Comparison of ENCODE assay signal across 8 cellular contexts in the genomic region with DNA sequence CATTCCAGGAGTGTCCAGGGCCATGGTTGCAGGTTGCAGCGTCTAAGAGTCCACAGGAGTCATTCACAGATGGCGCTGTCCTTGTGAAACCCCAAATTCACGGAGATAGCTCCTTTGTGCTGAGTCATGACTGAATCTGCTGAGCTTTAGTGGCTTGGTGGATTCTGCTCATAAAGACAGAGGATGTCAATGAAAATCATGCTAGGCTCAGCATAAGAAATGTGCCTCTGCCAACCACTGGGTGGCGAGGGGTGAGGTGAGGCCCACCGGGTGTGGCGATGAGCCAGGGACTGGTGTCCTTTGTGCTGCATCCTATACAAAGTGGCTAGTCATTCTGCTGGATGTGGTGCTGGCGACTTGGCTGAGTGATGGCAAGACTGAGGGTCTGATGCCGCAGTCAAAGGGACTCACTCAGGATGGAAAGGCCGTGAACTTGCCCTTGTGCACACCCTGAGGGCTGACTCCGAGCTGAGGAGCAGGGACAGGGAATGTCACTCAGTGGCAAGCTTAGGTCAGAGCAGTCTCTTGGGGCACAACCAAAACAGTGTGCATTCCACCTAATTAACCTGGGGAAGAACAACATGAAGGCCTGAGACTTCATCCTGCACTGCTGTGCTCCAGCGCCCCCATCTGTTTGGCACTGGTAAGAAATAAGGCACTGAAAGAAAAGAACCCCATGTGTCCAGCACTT.
DNase-seq lines count a peak whose midpoint lies in the region; ATAC-seq and TF ChIP-seq lines count a peak whose summit lies in the region.

No MANE protein-coding gene starts in this region.

- CTCF ChIA-PET in CD4-positive, alpha-beta T cell (lab: Charles Lee), result no interaction called here

- no peak overlapping the region for H4K91ac ChIP-seq in H9 (ENCODE audit: insufficient read length, low read depth, low read length)

- no peaks in the 10 kb centered on the region for H3K9me3 ChIP-seq in H9 (ENCODE audit: control insufficient read depth, low read depth, low read length)
- no peaks in the 10 kb centered on the region for H3K9me3 ChIP-seq in CD4-positive, alpha-beta T cell (ENCODE audit: control insufficient read depth, low read length)

- ATAC-seq in stimulated activated effector memory CD8-positive, alpha-beta T cell treated with anti-CD3 and anti-CD28 coated beads, Interleukin-12 subunit alpha, Interleukin-12 subunit beta, amount 100 ng/mL, for 72 hours, result peak; percentile 70
- no peak for ATAC-seq in CD4-positive, alpha-beta T cell (ENCODE audit: poor library complexity)
- no peak for ATAC-seq in HG03097 (IDR thresholded peaks at IDR 0.05; ENCODE audit: low FRiP score, unreplicated experiment)

- no peak overlapping the region for H2BK20ac ChIP-seq in H9 (ENCODE audit: low read depth, low read length, poor library complexity, severe bottlenecking)

- H3K4me3 Mint-ChIP-seq in H9, result no peak overlapping the region
- H3K4me3 Mint-ChIP-seq in stimulated activated effector memory CD8-positive, alpha-beta T cell treated with anti-CD3 and anti-CD28 coated beads, Interleukin-12 subunit alpha, Interleukin-12 subunit beta, amount 100 ng/mL, for 72 hours, result no peak overlapping the region
- H3K4me3 Mint-ChIP-seq in CD4-positive, alpha-beta T cell, result no peak overlapping the region

- no peak overlapping the region for H2AK5ac ChIP-seq in H9 (ENCODE audit: insufficient read length, low read length)

- H3K4me1 Mint-ChIP-seq in H9, result peaks cover 27 to 30% of the 10 kb centered on the region in 2 experiments
- peaks cover 27% of the 10 kb centered on the region for H3K4me1 Mint-ChIP-seq in stimulated activated effector memory CD8-positive, alpha-beta T cell treated with anti-CD3 and anti-CD28 coated beads, Interleukin-12 subunit alpha, Interleukin-12 subunit beta, amount 100 ng/mL, for 72 hours
- H3K4me1 Mint-ChIP-seq in CD4-positive, alpha-beta T cell (ENCODE audit: low read depth), result peaks cover 4% of the 10 kb centered on the region

- intact Hi-C loops in CD4-positive, alpha-beta T cell (cut with DNase I, micrococcal nuclease), result no loop called here

- H3K79me1 ChIP-seq in H9 (ENCODE audit: insufficient read depth, low read depth, low read length, poor library complexity, severe bottlenecking), result no peaks in the 10 kb centered on the region

- no peaks in the 10 kb centered on the region for H4K20me1 ChIP-seq in H9 (ENCODE audit: control insufficient read depth, insufficient read depth, insufficient read length)

- no peak overlapping the region for H3K14ac ChIP-seq in H9 (ENCODE audit: insufficient read depth, low read length)

- peak; percentile 83 for TF ChIP-seq CTCF in H9 (conservative IDR thresholded peaks at IDR 0.05)
- no peak for TF ChIP-seq CTCF in CD4-positive, alpha-beta T cell (IDR thresholded peaks at IDR 0.05)

- in situ Hi-C loops in Caki2 (cut with HindIII; ENCODE audit: low pct_unique_long_range_greater_than_20kb, low sequenced_read_pairs), result no loop called here

- peak; percentile 66 for DNase-seq in Caki2 (ENCODE audit: low read depth)
- peak; percentile 77 for DNase-seq in H9
- DNase-seq in RKO (ENCODE audit: low spot score), result peak; percentile 19
- DNase-seq in fibroblast of peridontal ligament (ENCODE audit: extremely low read depth), result peak; percentile 38
- DNase-seq in stimulated activated effector memory CD8-positive, alpha-beta T cell treated with anti-CD3 and anti-CD28 coated beads, Interleukin-12 subunit alpha, Interleukin-12 subunit beta, amount 100 ng/mL, for 72 hours (ENCODE audit: low spot score in 2 of 2), result peak in 1 of 2 donors; percentile 62
- DNase-seq in CD4-positive, alpha-beta T cell, result no peak
- DNase-seq in NCI-H1105 (lab: John Stamatoyannopoulos, UW), result no peak

- H4K8ac ChIP-seq in H9 (replicated peaks; ENCODE audit: insufficient read length, low read depth, low read length), result no peak overlapping the region

- H3K36me3 Mint-ChIP-seq in H9 (ENCODE audit: insufficient read depth in 1 of 3, low read depth in 3 of 3), result peaks cover 8 to 16% (median 16%) of the 10 kb centered on the region in 3 experiments
- peaks cover 21% of the 10 kb centered on the region for H3K36me3 Mint-ChIP-seq in stimulated activated effector memory CD8-positive, alpha-beta T cell treated with anti-CD3 and anti-CD28 coated beads, Interleukin-12 subunit alpha, Interleukin-12 subunit beta, amount 100 ng/mL, for 72 hours
- H3K36me3 Mint-ChIP-seq in CD4-positive, alpha-beta T cell (ENCODE audit: low read depth), result peaks cover 41% of the 10 kb centered on the region

- no peaks in the 10 kb centered on the region for H3K27me3 Mint-ChIP-seq in H9 (ENCODE audit: low read depth)
- no peaks in the 10 kb centered on the region for H3K27me3 Mint-ChIP-seq in CD4-positive, alpha-beta T cell

- WGBS in H9 (ENCODE audit: extremely low coverage, insufficient read length, low lambda C conversion rate), result no CpG with 5 or more reads among the region's 11 CpGs

- H3K56ac ChIP-seq in H9 (ENCODE audit: insufficient read length, low read depth, low read length), result no peak overlapping the region

- H2AFZ ChIP-seq in H9 (ENCODE audit: low read length), result no peak overlapping the region

- peaks cover 12 to 16% of the 10 kb centered on the region in 2 experiments; a peak in 4 of 5 replicates for H3K9me3 Mint-ChIP-seq in H9
- no peaks in the 10 kb centered on the region for H3K9me3 Mint-ChIP-seq in stimulated activated effector memory CD8-positive, alpha-beta T cell treated with anti-CD3 and anti-CD28 coated beads, Interleukin-12 subunit alpha, Interleukin-12 subunit beta, amount 100 ng/mL, for 72 hours
- H3K9me3 Mint-ChIP-seq in CD4-positive, alpha-beta T cell, result no peaks in the 10 kb centered on the region

- H2BK5ac ChIP-seq in H9 (ENCODE audit: insufficient read length, low read length), result no peak overlapping the region

- no peaks in the 10 kb centered on the region for H3K27me3 ChIP-seq in H9 (ENCODE audit: insufficient read depth, low read length)
- H3K27me3 ChIP-seq in CD4-positive, alpha-beta T cell (ENCODE audit: control insufficient read depth, insufficient read depth, low read length), result no peaks in the 10 kb centered on the region

- H3T11ph ChIP-seq in H9 (ENCODE audit: low read length), result no peak overlapping the region

- H3K18ac ChIP-seq in H9 (ENCODE audit: insufficient read length, low read depth, low read length), result no peak overlapping the region

- no peak overlapping the region for H2BK15ac ChIP-seq in H9 (ENCODE audit: low read depth, low read length)

- peaks cover 7% of the 10 kb centered on the region; the same call in 1 of the 2 replicates for H3K4me1 ChIP-seq in H9 (ENCODE audit: insufficient read depth, low read length)

- H3K9ac ChIP-seq in H9 (ENCODE audit: extremely low read depth, insufficient read length, low read length), result no peak overlapping the region

- H3K23ac ChIP-seq in H9 (ENCODE audit: insufficient read length, low read depth, low read length), result no peak overlapping the region

- POLR2A ChIA-PET in CD4-positive, alpha-beta T cell (lab: Charles Lee), result no interaction called here

- no peak overlapping the region for H4K5ac ChIP-seq in H9 (ENCODE audit: insufficient read length, low read depth, low read length)

- H3K27ac ChIP-seq in H9 (ENCODE audit: insufficient read length, low read depth, low read length), result no peak overlapping the region
- H3K27ac ChIP-seq in CD4-positive, alpha-beta T cell (ENCODE audit: low read depth, low read length), result no peak overlapping the region

- no peaks in the 10 kb centered on the region for H3K23me2 ChIP-seq in H9 (ENCODE audit: insufficient read length, low read depth, low read length, poor library complexity, severe bottlenecking)

- H3K27ac Mint-ChIP-seq in H9, result peak overlapping the region; percentile 28 to 85 (median 80); a peak in 4 of 7 replicates
- peak overlapping the region; percentile 40 for H3K27ac Mint-ChIP-seq in stimulated activated effector memory CD8-positive, alpha-beta T cell treated with anti-CD3 and anti-CD28 coated beads, Interleukin-12 subunit alpha, Interleukin-12 subunit beta, amount 100 ng/mL, for 72 hours
- no peak overlapping the region for H3K27ac Mint-ChIP-seq in CD4-positive, alpha-beta T cell

- no peak overlapping the region for H2BK120ac ChIP-seq in H9 (ENCODE audit: low read depth, low read length, poor library complexity, severe bottlenecking)

- no peak overlapping the region; the same call in 1 of the 2 replicates for H3K4ac ChIP-seq in H9 (ENCODE audit: low read depth, low read length)

- H2BK12ac ChIP-seq in H9 (ENCODE audit: insufficient read length, low read depth, low read length), result no peak overlapping the region

- H3K79me2 ChIP-seq in H9 (ENCODE audit: insufficient read depth, low read length), result no peaks in the 10 kb centered on the region

- no peak overlapping the region for H3K4me2 ChIP-seq in H9 (ENCODE audit: insufficient read depth, insufficient read length, low read length)

Comparison
In these comparisons a context has a peak if more than half of its experiments do, and no peak if none do; other contexts are left out.
1. DNase-seq: peak in Caki2 (single experiment), H9 (single experiment), RKO (single experiment) and fibroblast of peridontal ligament (single experiment); none in CD4-positive, alpha-beta T cell (0 of 10) and NCI-H1105 (single experiment).